In the genomic region with DNA sequence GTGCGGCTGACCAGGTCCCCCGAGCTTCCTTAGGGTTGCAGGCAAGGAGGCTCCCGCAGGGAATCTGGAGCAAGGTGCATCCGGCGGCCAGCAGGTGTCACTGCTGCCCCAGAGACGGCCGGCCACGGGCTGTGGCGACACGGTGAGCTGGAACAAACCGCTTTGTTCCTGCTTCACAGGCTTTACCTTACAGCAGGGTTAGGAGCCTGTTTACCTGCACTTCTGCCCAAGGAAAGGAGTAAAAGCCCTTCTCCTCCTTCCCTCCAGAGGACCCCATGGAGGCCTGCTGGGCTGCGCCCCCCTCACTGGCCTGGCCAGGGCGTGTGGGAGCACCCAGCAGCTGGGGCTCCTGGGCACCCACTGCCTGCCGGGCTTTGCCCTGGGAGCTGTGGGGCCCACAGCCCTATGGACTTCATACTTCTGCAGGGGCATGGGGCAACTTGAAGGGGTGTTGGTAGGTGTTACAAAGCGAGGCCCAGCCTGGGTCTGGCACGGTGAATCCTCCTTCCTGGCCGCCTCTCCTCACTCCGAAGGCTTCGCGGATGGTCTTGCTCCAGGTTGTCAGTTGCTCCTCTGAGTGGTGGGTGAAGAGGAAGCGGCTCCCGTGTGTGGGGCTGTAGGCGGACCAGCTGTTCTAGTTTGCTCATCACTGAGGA, we compare ENCODE assay signal across 8 cellular contexts.
DNase-seq lines count a peak whose midpoint lies in the region; ATAC-seq lines count a peak whose summit lies in the region.

No MANE protein-coding gene starts in this region.

- peak; percentile 67 for ATAC-seq in HG03025 (IDR thresholded peaks at IDR 0.05; ENCODE audit: low FRiP score, unreplicated experiment)

- peak; percentile 13 to 67 for DNase-seq in NCI-H524 (lab: John Stamatoyannopoulos, UW)
- DNase-seq in NCI-H524 treated with DMSO at 0.1 percent for 48 hours (lab: John Stamatoyannopoulos, UW), result no peak
- DNase-seq in NCI-H2171 (lab: John Stamatoyannopoulos, UW), result peak; percentile 66
- peak; percentile 24 to 45 (median 32) for DNase-seq in activated CD4-positive, CD25-positive, alpha-beta regulatory T cell (lab: John Stamatoyannopoulos, UW)
- peak; percentile 49 for DNase-seq in central memory CD4-positive, alpha-beta T cell
- peak; percentile 94 for DNase-seq in left kidney (ENCODE audit: low read depth, low spot score)
- peak; percentile 70 for DNase-seq in stimulated activated CD4-positive, alpha-beta T cell treated with anti-CD3 and anti-CD28 coated beads, Interleukin-4, amount 100 ng/mL, for 1 hour
